37 cellular contexts compared by ENCODE assay signal in genomic region chr9:32220750-32221149, GRCh38.
"Had no signal": no experiment of that assay in that cellular context is flagged by ENCODE, and none has a peak within 500 bp of the region (broad histone marks: within the 10 kb centered on the region; RNA-seq: fewer than 3 reads in every experiment).

No MANE protein-coding gene starts in this region.

- H3K27ac ChIP-seq: adrenal gland, body of pancreas, brain microvascular endothelial cell, breast epithelium, VCaP had no signal

- DNase-seq: activated CD4-positive, alpha-beta T cell treated with anti-CD3 and anti-CD28 coated beads for 1 hour; activated CD4-positive, alpha-beta T cell treated with anti-CD3 and anti-CD28 coated beads for 36 hours; activated CD4-positive, alpha-beta T cell treated with anti-CD3 and anti-CD28 coated beads for 48 hours; activated CD4-positive, alpha-beta T cell treated with anti-CD3 and anti-CD28 coated beads, Interleukin-2, amount 10 ng/mL, durations not matched to agents 7 days and 5 days; activated CD4-positive, alpha-beta T cell treated with anti-CD3 and anti-CD28 coated beads, Interleukin-2, amount 50 U/mL, for 48 hours; activated CD4-positive, CD25-positive, alpha-beta regulatory T cell; activated CD8-positive, alpha-beta memory T cell treated with anti-CD3 and anti-CD28 coated beads, Interleukin-2, amount 50 U/mL, for 4 hours; activated CD8-positive, alpha-beta T cell treated with anti-CD3 and anti-CD28 coated beads for 36 hours; activated effector memory CD4-positive, alpha-beta T cell treated with anti-CD3 and anti-CD28 coated beads, Interleukin-2, amount 50 U/mL, for 16 hours; activated gamma-delta T cell treated with Interleukin-2 at 50 U/mL for 16 hours; activated naive CD4-positive, alpha-beta T cell; activated naive CD4-positive, alpha-beta T cell treated with anti-CD3 and anti-CD28 coated beads for 36 hours; activated naive CD4-positive, alpha-beta T cell treated with anti-CD3 and anti-CD28 coated beads, Interleukin-2, amount 50 U/mL, for 16 hours; activated naive CD8-positive, alpha-beta T cell treated with anti-CD3 and anti-CD28 coated beads for 36 hours; activated T-cell treated with anti-CD3 and anti-CD28 coated beads for 4 hours; activated T-cell treated with anti-CD3 and anti-CD28 coated beads, Interleukin-2, amount 50 U/mL, for 1 hour; activated T-cell treated with anti-CD3 and anti-CD28 coated beads, Interleukin-2, amount 50 U/mL, for 4 hours; activated T-cell treated with anti-CD3 and anti-CD28 coated beads, Interleukin-2, amount 50 U/mL, for 72 hours; adrenal gland; amniotic stem cell; aorta; body of pancreas; brain microvascular endothelial cell; central memory CD4-positive, alpha-beta T cell; T-helper 2 cell; T-helper 9 cell had no signal

- H3K4me1 Mint-ChIP-seq: activated CD4-positive, alpha-beta T cell treated with anti-CD3 and anti-CD28 coated beads for 36 hours; activated CD4-positive, alpha-beta T cell treated with anti-CD3 and anti-CD28 coated beads, Interleukin-2, amount 10 ng/mL, durations not matched to agents 7 days and 5 days; activated naive CD8-positive, alpha-beta T cell treated with anti-CD3 and anti-CD28 coated beads for 36 hours; activated T-helper 17 cell treated with anti-CD3 and anti-CD28 coated beads, Interleukin-2, amount 50 U/mL, for 72 hours had no signal

- H3K9me3 Mint-ChIP-seq: activated CD4-positive, alpha-beta T cell treated with anti-CD3 and anti-CD28 coated beads, Interleukin-2, amount 10 ng/mL, durations not matched to agents 7 days and 5 days; activated CD8-positive, alpha-beta T cell treated with anti-CD3 and anti-CD28 coated beads for 36 hours; activated naive CD4-positive, alpha-beta T cell treated with anti-CD3 and anti-CD28 coated beads for 36 hours; activated naive CD8-positive, alpha-beta T cell treated with anti-CD3 and anti-CD28 coated beads for 36 hours; activated T-helper 1 cell treated with anti-CD3 and anti-CD28 coated beads, Interleukin-12 subunit alpha, Interleukin-12 subunit beta, Interleukin-2, Interleukin-4 antibody, amounts not matched to agents 30 ng/mL and 10 ng/mL and 1 ng/mL, durations not matched to agents 14 hours and 24 hours and 36 hours; activated T-helper 17 cell treated with anti-CD3 and anti-CD28 coated beads, Interleukin-2, amount 50 U/mL, for 72 hours had no signal

- ATAC-seq: activated CD4-positive, alpha-beta T cell treated with anti-CD3 and anti-CD28 coated beads for 36 hours; activated CD4-positive, CD25-positive, alpha-beta regulatory T cell treated with anti-CD3 and anti-CD28 coated beads, Interleukin-2, amount 50 U/mL, for 24 hours; activated CD8-positive, alpha-beta T cell treated with anti-CD3 and anti-CD28 coated beads for 36 hours; activated naive CD4-positive, alpha-beta T cell treated with anti-CD3 and anti-CD28 coated beads, Interleukin-2, amount 50 U/mL, for 72 hours; activated T-cell treated with anti-CD3 and anti-CD28 coated beads, Interleukin-2, amount 50 U/mL, for 4 hours; activated T-cell treated with anti-CD3 and anti-CD28 coated beads, Interleukin-2, amount 50 U/mL, for 72 hours; activated T-helper 17 cell treated with anti-CD3 and anti-CD28 coated beads, Interleukin-2, amount 50 U/mL, for 72 hours; body of pancreas had no signal

- H3K27ac Mint-ChIP-seq: activated CD4-positive, alpha-beta T cell treated with anti-CD3 and anti-CD28 coated beads for 36 hours; activated CD4-positive, alpha-beta T cell treated with anti-CD3 and anti-CD28 coated beads, Interleukin-2, amount 10 ng/mL, durations not matched to agents 7 days and 5 days; activated CD8-positive, alpha-beta T cell treated with anti-CD3 and anti-CD28 coated beads for 36 hours; activated naive CD4-positive, alpha-beta T cell treated with anti-CD3 and anti-CD28 coated beads for 36 hours; activated naive CD4-positive, alpha-beta T cell treated with anti-CD3 and anti-CD28 coated beads, Interleukin-2, amount 50 U/mL, for 72 hours; activated naive CD8-positive, alpha-beta T cell treated with anti-CD3 and anti-CD28 coated beads for 36 hours; activated T-cell treated with anti-CD3 and anti-CD28 coated beads, Interleukin-2, amount 50 U/mL, for 72 hours; activated T-helper 1 cell treated with anti-CD3 and anti-CD28 coated beads, Interleukin-12 subunit alpha, Interleukin-12 subunit beta, Interleukin-2, Interleukin-4 antibody, amounts not matched to agents 30 ng/mL and 10 ng/mL and 1 ng/mL, durations not matched to agents 14 hours and 24 hours and 36 hours; activated T-helper 17 cell treated with anti-CD3 and anti-CD28 coated beads, Interleukin-2, amount 50 U/mL, for 72 hours; T-helper 1 cell treated with Interleukin-12 subunit alpha and Interleukin-12 subunit beta and Interleukin-4 antibody, amounts not matched to agents 30 μg/mL and 1 μg/mL, for 36 hours; T-helper 2 cell treated with Interferon-gamma antibody and Interleukin-4, amounts not matched to agents 5 μg/mL and 100 μg/mL, for 36 hours had no signal

- H3K27me3 ChIP-seq: adrenal gland, body of pancreas, brain microvascular endothelial cell, breast epithelium had no signal

- H3K36me3 Mint-ChIP-seq: activated naive CD4-positive, alpha-beta T cell treated with anti-CD3 and anti-CD28 coated beads, Interleukin-2, amount 50 U/mL, for 72 hours; activated naive CD8-positive, alpha-beta T cell treated with anti-CD3 and anti-CD28 coated beads for 36 hours had no signal

- H3K27me3 Mint-ChIP-seq: activated CD4-positive, alpha-beta T cell treated with anti-CD3 and anti-CD28 coated beads, Interleukin-2, amount 10 ng/mL, durations not matched to agents 7 days and 5 days; activated naive CD8-positive, alpha-beta T cell treated with anti-CD3 and anti-CD28 coated beads for 36 hours had no signal

- H3K9me3 ChIP-seq: adrenal gland, body of pancreas, breast epithelium had no signal

- H3K4me3 ChIP-seq: adrenal gland, body of pancreas, breast epithelium had no signal

- FAIRE-seq: astrocyte, colon, TTC549 had no signal

- H3K36me3 ChIP-seq: adrenal gland, brain microvascular endothelial cell, breast epithelium had no signal

- H3K4me1 ChIP-seq: adrenal gland, body of pancreas, breast epithelium had no signal

- H3K4me3 Mint-ChIP-seq: activated CD4-positive, alpha-beta T cell treated with anti-CD3 and anti-CD28 coated beads for 36 hours; activated CD4-positive, alpha-beta T cell treated with anti-CD3 and anti-CD28 coated beads, Interleukin-2, amount 10 ng/mL, durations not matched to agents 7 days and 5 days; activated CD8-positive, alpha-beta T cell treated with anti-CD3 and anti-CD28 coated beads for 36 hours; activated naive CD4-positive, alpha-beta T cell treated with anti-CD3 and anti-CD28 coated beads for 36 hours; activated naive CD8-positive, alpha-beta T cell treated with anti-CD3 and anti-CD28 coated beads for 36 hours; activated T-cell treated with anti-CD3 and anti-CD28 coated beads, Interleukin-2, amount 50 U/mL, for 4 hours; activated T-cell treated with anti-CD3 and anti-CD28 coated beads, Interleukin-2, amount 50 U/mL, for 72 hours; activated T-helper 1 cell treated with anti-CD3 and anti-CD28 coated beads, Interleukin-12 subunit alpha, Interleukin-12 subunit beta, Interleukin-2, Interleukin-4 antibody, amounts not matched to agents 30 ng/mL and 10 ng/mL and 1 ng/mL, durations not matched to agents 14 hours and 24 hours and 36 hours; activated T-helper 17 cell treated with anti-CD3 and anti-CD28 coated beads, Interleukin-2, amount 50 U/mL, for 72 hours; T-helper 1 cell treated with Interleukin-12 subunit alpha and Interleukin-12 subunit beta and Interleukin-4 antibody, amounts not matched to agents 30 μg/mL and 1 μg/mL, for 36 hours; T-helper 2 cell treated with Interferon-gamma antibody and Interleukin-4, amounts not matched to agents 5 μg/mL and 100 μg/mL, for 36 hours had no signal
